1 cellular context compared by ENCODE assay signal in the genomic region with DNA sequence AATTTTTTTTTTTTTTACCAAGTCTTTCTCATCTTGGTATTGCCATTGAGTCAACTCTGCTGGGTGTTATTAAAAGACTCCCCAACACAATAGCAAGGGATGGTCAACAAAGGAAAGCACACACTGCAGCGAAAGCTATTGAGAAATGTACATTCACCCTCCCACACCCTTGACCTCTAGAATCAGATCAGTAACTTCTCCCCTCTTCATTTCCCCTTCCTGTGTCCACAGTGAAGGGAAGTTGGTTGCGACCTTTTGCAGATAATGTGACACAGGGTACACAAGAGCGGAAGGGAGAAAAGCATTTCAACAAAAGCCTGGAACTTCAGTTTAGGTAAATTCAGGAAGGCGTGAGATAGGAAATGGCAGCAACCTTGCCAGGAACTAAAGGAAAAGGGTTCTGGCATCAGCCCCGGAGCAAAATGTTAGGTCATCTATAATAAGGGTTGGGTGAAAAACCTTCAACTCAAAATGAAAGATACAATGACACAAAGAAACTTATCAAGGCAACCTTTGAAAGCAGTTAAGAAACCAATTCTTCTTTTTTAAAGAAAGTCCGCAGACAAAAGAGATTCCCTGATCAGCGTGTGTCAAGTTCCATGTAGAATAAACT.
TF ChIP-seq lines count a peak whose summit lies in the region.

No MANE protein-coding gene starts in this region.

TF ChIP-seq in IMR-90, 13 proteins besides CTCF, POLR2A, EP300 and RAD21 (continued from another document):
- TF ChIP-seq, protein P1, sequence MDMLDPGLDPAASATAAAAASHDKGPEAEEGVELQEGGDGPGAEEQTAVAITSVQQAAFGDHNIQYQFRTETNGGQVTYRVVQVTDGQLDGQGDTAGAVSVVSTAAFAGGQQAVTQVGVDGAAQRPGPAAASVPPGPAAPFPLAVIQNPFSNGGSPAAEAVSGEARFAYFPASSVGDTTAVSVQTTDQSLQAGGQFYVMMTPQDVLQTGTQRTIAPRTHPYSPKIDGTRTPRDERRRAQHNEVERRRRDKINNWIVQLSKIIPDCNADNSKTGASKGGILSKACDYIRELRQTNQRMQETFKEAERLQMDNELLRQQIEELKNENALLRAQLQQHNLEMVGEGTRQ (IDR thresholded peaks at IDR 0.05; ENCODE audit: low read depth, low read length) = no peak
- TF ChIP-seq, protein P2, sequence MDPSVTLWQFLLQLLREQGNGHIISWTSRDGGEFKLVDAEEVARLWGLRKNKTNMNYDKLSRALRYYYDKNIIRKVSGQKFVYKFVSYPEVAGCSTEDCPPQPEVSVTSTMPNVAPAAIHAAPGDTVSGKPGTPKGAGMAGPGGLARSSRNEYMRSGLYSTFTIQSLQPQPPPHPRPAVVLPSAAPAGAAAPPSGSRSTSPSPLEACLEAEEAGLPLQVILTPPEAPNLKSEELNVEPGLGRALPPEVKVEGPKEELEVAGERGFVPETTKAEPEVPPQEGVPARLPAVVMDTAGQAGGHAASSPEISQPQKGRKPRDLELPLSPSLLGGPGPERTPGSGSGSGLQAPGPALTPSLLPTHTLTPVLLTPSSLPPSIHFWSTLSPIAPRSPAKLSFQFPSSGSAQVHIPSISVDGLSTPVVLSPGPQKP (IDR thresholded peaks at IDR 0.05; ENCODE audit: borderline replicate concordance, low read depth, low read length) = no peak
- no peak for TF ChIP-seq RFX5 (IDR thresholded peaks at IDR 0.05; ENCODE audit: low read depth, low read length)
- TF ChIP-seq CHD1 (IDR thresholded peaks at IDR 0.05; ENCODE audit: low read depth, low read length) = no peak
- TF ChIP-seq BHLHE40 (IDR thresholded peaks at IDR 0.05; ENCODE audit: low read depth, low read length) = no peak
- TF ChIP-seq FOS (IDR thresholded peaks at IDR 0.05; ENCODE audit: low read depth, low read length) = no peak
- TF ChIP-seq MAFK (IDR thresholded peaks at IDR 0.05; ENCODE audit: low read depth, low read length) = no peak
- TF ChIP-seq MAZ (IDR thresholded peaks at IDR 0.05; ENCODE audit: borderline replicate concordance, low read depth, low read length) = no peak
- no peak for TF ChIP-seq CEBPB (IDR thresholded peaks at IDR 0.05; ENCODE audit: low read depth, low read length)
- no peak for TF ChIP-seq NFE2L2 (IDR thresholded peaks at IDR 0.05; ENCODE audit: low read depth, low read length)
- TF ChIP-seq SMC3 (IDR thresholded peaks at IDR 0.05; ENCODE audit: low read depth, low read length) = no peak
TF ChIP-seq in IMR-90: peak in this region for 0.
